ENCODE assay signal across 1 cellular context in the genomic region with DNA sequence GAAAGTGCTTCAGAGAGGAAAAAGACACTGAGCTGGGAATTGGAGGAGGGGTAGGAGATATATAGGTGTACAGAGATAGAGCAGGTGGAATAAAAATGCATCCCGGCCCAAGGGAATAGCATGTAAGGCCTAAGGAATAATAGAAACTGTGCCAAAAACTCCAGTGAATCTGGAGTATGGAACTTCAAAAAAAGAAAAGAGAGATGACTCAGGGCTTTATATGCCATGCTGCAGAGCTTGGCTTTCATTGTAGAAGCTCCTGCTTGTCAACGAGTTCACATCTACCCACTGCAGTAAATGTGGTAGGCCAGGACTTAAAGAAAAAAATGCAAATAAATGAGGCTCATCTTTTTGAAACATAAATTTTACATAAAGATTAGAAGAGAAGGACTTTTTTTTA.
TF ChIP-seq lines count a peak whose summit lies in the region.

No MANE protein-coding gene starts in this region.

TF ChIP-seq in HCT116, 20 proteins besides CTCF, POLR2A, EP300 and RAD21:
- TF ChIP-seq FOSL1 (IDR thresholded peaks at IDR 0.05; ENCODE audit: low read depth) (no peak), EGR1 (IDR thresholded peaks at IDR 0.05; ENCODE audit: low read depth) (no peak), JUND (IDR thresholded peaks at IDR 0.05) (no peak), ZFX (IDR thresholded peaks at IDR 0.05) (no peak), YY1 (IDR thresholded peaks at IDR 0.05; ENCODE audit: extremely low read depth, insufficient replicate concordance, low read depth, low read length) (no peak), EZH2 (IDR thresholded peaks at IDR 0.05) (no peak), SRF (IDR thresholded peaks at IDR 0.05; ENCODE audit: low read depth) (no peak), ELF1 (IDR thresholded peaks at IDR 0.05; ENCODE audit: borderline replicate concordance, low read depth) (no peak), SIN3A (IDR thresholded peaks at IDR 0.05; ENCODE audit: low read depth) (no peak), CBX3 (IDR thresholded peaks at IDR 0.05; ENCODE audit: low read depth) (no peak), TCF7L2 (IDR thresholded peaks at IDR 0.05; ENCODE audit: borderline replicate concordance, extremely low read depth, insufficient read depth, insufficient read length) (no peak), SP1 (IDR thresholded peaks at IDR 0.05; ENCODE audit: low read depth) (no peak), POLR2AphosphoS5 (IDR thresholded peaks at IDR 0.05; ENCODE audit: low read depth, low read length) (no peak), ZNF274 (IDR thresholded peaks at IDR 0.05; ENCODE audit: low read depth, low read length) (no peak), CEBPB (IDR thresholded peaks at IDR 0.05; ENCODE audit: low read depth) (no peak), EZH2phosphoT487 (IDR thresholded peaks at IDR 0.05; ENCODE audit: borderline replicate concordance) (no peak)
- TF ChIP-seq, protein P1, sequence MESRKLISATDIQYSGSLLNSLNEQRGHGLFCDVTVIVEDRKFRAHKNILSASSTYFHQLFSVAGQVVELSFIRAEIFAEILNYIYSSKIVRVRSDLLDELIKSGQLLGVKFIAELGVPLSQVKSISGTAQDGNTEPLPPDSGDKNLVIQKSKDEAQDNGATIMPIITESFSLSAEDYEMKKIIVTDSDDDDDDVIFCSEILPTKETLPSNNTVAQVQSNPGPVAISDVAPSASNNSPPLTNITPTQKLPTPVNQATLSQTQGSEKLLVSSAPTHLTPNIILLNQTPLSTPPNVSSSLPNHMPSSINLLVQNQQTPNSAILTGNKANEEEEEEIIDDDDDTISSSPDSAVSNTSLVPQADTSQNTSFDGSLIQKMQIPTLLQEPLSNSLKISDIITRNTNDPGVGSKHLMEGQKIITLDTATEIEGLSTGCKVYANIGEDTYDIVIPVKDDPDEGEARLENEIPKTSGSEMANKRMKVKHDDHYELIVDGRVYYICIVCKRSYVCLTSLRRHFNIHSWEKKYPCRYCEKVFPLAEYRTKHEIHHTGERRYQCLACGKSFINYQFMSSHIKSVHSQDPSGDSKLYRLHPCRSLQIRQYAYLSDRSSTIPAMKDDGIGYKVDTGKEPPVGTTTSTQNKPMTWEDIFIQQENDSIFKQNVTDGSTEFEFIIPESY (IDR thresholded peaks at IDR 0.05; ENCODE audit: extremely low read depth, insufficient replicate concordance, low read length), result no peak
- TF ChIP-seq, protein P2, sequence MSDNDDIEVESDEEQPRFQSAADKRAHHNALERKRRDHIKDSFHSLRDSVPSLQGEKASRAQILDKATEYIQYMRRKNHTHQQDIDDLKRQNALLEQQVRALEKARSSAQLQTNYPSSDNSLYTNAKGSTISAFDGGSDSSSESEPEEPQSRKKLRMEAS (IDR thresholded peaks at IDR 0.05), result no peak
- TF ChIP-seq, protein P3, sequence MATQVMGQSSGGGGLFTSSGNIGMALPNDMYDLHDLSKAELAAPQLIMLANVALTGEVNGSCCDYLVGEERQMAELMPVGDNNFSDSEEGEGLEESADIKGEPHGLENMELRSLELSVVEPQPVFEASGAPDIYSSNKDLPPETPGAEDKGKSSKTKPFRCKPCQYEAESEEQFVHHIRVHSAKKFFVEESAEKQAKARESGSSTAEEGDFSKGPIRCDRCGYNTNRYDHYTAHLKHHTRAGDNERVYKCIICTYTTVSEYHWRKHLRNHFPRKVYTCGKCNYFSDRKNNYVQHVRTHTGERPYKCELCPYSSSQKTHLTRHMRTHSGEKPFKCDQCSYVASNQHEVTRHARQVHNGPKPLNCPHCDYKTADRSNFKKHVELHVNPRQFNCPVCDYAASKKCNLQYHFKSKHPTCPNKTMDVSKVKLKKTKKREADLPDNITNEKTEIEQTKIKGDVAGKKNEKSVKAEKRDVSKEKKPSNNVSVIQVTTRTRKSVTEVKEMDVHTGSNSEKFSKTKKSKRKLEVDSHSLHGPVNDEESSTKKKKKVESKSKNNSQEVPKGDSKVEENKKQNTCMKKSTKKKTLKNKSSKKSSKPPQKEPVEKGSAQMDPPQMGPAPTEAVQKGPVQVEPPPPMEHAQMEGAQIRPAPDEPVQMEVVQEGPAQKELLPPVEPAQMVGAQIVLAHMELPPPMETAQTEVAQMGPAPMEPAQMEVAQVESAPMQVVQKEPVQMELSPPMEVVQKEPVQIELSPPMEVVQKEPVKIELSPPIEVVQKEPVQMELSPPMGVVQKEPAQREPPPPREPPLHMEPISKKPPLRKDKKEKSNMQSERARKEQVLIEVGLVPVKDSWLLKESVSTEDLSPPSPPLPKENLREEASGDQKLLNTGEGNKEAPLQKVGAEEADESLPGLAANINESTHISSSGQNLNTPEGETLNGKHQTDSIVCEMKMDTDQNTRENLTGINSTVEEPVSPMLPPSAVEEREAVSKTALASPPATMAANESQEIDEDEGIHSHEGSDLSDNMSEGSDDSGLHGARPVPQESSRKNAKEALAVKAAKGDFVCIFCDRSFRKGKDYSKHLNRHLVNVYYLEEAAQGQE (IDR thresholded peaks at IDR 0.05; ENCODE audit: low read depth), result no peak
- TF ChIP-seq, protein P4, sequence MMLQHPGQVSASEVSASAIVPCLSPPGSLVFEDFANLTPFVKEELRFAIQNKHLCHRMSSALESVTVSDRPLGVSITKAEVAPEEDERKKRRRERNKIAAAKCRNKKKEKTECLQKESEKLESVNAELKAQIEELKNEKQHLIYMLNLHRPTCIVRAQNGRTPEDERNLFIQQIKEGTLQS (IDR thresholded peaks at IDR 0.05), result no peak
